8 cellular contexts compared by ENCODE assay signal in genomic region chr14:24135834-24136683, GRCh38. TPM values are rescaled to one million over a fixed set of nuclear protein-coding genes. Genes with fewer than 3 reads are reported as not detected.
A peak's percentile ranks its signal among the peaks of the same experiment; 100 is the strongest.
DNase-seq lines count a peak whose midpoint lies in the region; ATAC-seq, FAIRE-seq and TF ChIP-seq lines count a peak whose summit lies in the region.

TSS of gene PSME1 (plus strand) at chr14:24136194. CDS start at chr14:24136263, 69 bp downstream.

- H2AFZ ChIP-seq in keratinocyte (ENCODE audit: control insufficient read depth, low read length) = peak within 1 kb of the TSS; percentile 73

- peak within 1 kb of the TSS; percentile 69 for H3K27ac ChIP-seq in keratinocyte (ENCODE audit: control insufficient read depth, insufficient read depth, low read length)

- no peak for TF ChIP-seq CTCF in keratinocyte (optimal IDR thresholded peaks at IDR 0.05 in 1 of 3, IDR thresholded peaks at IDR 0.05 in 1 of 3, conservative IDR thresholded peaks at IDR 0.05 in 1 of 3; ENCODE audit: extremely low read depth in 1 of 3, insufficient read depth in 2 of 3, low read length in 3 of 3)

- peak; percentile 32 for FAIRE-seq in keratinocyte (lab: Jason Lieb, UNC)

- peaks cover 12 to 21% of the 10 kb centered on the region in 2 experiments for H3K36me3 ChIP-seq in keratinocyte (ENCODE audit: control insufficient read depth in 2 of 2, extremely low read depth in 1 of 2, insufficient read depth in 2 of 2, low read length in 2 of 2)

- dilution Hi-C loops in keratinocyte (cut with MboI; ENCODE audit: extremely low pct_ligation_motif_present, low sequenced_read_pairs) = no loop called here

- peaks cover 2% of the 10 kb centered on the region for H3K9me1 ChIP-seq in keratinocyte (ENCODE audit: control insufficient read depth, extremely low read depth, insufficient read depth, low read length)

- H3K27me3 ChIP-seq in keratinocyte (ENCODE audit: control insufficient read depth, extremely low read depth, insufficient read depth, low read length) = no peaks in the 10 kb centered on the region

- H4K20me1 ChIP-seq in keratinocyte (ENCODE audit: control insufficient read depth, extremely low read depth, insufficient read depth, low read length) = no peaks in the 10 kb centered on the region

- H3K79me2 ChIP-seq in keratinocyte (ENCODE audit: control insufficient read depth, insufficient read depth, low read length) = peaks cover 31% of the 10 kb centered on the region

- peak; percentile 82 for TF ChIP-seq POLR2A in GM18951 (IDR thresholded peaks at IDR 0.05; ENCODE audit: extremely low read depth, insufficient read depth, insufficient read length)

- DNase-seq in AG08395 (ENCODE audit: low spot score) = peak; percentile 97
- DNase-seq in NCI-H345 (lab: John Stamatoyannopoulos, UW) = peak; percentile 94
- peak; percentile 79 for DNase-seq in activated CD4-positive, CD25-positive, alpha-beta regulatory T cell treated with anti-CD3 and anti-CD28 coated beads, Interleukin-2, amount 50 U/mL, for 16 hours (ENCODE audit: low read depth, low spot score)
- DNase-seq in central memory CD4-positive, alpha-beta T cell = peak; percentile 90
- no peak for DNase-seq in keratinocyte (ENCODE audit: low read depth, low spot score)
- DNase-seq in stimulated activated CD4-positive, alpha-beta T cell treated with anti-CD3 and anti-CD28 coated beads, Interleukin-15, amount 100 ng/mL, for 1 hour (ENCODE audit: low read depth in 1 of 2, low spot score in 1 of 2) = peak; percentile 90 to 93

- peak within 1 kb of the TSS; percentile 94 for H3K4me2 ChIP-seq in keratinocyte (ENCODE audit: control insufficient read depth, extremely low read depth, insufficient read depth, low read depth, low read length)

- in situ Hi-C loops in GM18951 (cut with MboI; ENCODE audit: low sequenced_read_pairs, unreplicated experiment) = no loop called here

- H3K4me3 ChIP-seq in keratinocyte (ENCODE audit: control insufficient read depth in 2 of 3, extremely low read depth in 1 of 3, insufficient read depth in 2 of 3, low read depth in 1 of 3, low read length in 3 of 3) = peak within 1 kb of the TSS; percentile 81 to 88 (median 85)

- ATAC-seq in HG03175 (IDR thresholded peaks at IDR 0.05; ENCODE audit: unreplicated experiment) = peak; percentile 92

- no peaks in the 10 kb centered on the region for H3K9me3 ChIP-seq in keratinocyte (ENCODE audit: control insufficient read depth, low read depth, low read length)

- H3K9ac ChIP-seq in keratinocyte (ENCODE audit: control insufficient read depth, extremely low read depth, insufficient read depth, low read length) = peak within 1 kb of the TSS; percentile 88

- peaks cover 28% of the 10 kb centered on the region for H3K4me1 ChIP-seq in keratinocyte (ENCODE audit: control insufficient read depth, extremely low read depth, insufficient read depth, low read length)

RNA-seq across cellular contexts. Expression of gene PSME1, which starts in this region (rescaled TPM):
- polyA plus RNA-seq in keratinocyte = 46.7 to 176 TPM (median 75.1 TPM) in 3 replicates
- polyA plus RNA-seq in keratinocyte (2011; ENCODE audit: low read depth) = 101 TPM
- polyA plus RNA-seq in keratinocyte (2011; cell fraction: cytosol; rRNA removed) = 65.1 and 74.1 TPM in 2 replicates
- polyA plus RNA-seq in keratinocyte (2011; cell fraction: nucleus; rRNA removed) = 57.5 and 68.1 TPM in 2 replicates
- 70.7 and 129 TPM in 2 replicates for polyA plus RNA-seq in keratinocyte (2012; ENCODE audit: low replicate concordance)
- polyA minus RNA-seq in keratinocyte = 24.9 to 28.0 TPM (median 26.8 TPM) in 3 replicates
- 14.2 TPM for polyA minus RNA-seq in keratinocyte (2011; cell fraction: cytosol; rRNA and poly(A)+ RNA removed)
- polyA minus RNA-seq in keratinocyte (2011; cell fraction: nucleus; rRNA and poly(A)+ RNA removed) = 6.8 and 10.9 TPM in 2 replicates
